28 cellular contexts compared by ENCODE assay signal in the genomic region with DNA sequence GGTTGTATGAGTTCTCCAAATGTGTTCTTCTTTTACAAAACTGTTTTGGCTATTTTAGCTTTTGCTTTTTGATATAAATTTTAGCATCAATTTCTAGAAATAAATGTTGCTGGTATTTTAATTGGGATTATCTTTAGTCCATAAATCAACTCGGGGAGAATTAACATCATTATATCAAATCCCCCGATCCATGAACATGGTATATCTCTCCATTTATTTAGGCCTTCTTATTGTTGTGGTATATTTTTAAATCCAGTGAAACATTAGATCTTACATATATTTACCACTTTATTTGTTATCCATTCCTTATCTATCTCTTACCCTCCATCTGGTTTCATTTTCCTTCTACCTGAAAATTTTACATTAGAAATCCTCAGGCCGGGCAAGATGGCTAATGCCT. TPM values are rescaled to one million over a fixed set of nuclear protein-coding genes. Genes with fewer than 3 reads are reported as not detected.
DNase-seq lines count a peak whose midpoint lies in the region; ATAC-seq and TF ChIP-seq lines count a peak whose summit lies in the region.
"Had no signal": no experiment of that assay in that cellular context is flagged by ENCODE, and none has a peak within 500 bp of the region (broad histone marks: within the 10 kb centered on the region; RNA-seq: fewer than 3 reads in every experiment).

No MANE protein-coding gene starts in this region.

- POLR2A ChIA-PET in HEK293 (lab: Yijun Ruan, JAX) = interaction anchor here (0.6 kb wide), 1 partner anchor 64 kb away, joined by 4 read pairs; no protein-coding TSS in a partner anchor

- H2AFZ ChIP-seq in hepatocyte = no peak overlapping the region

- no peak for ATAC-seq in HG02840 (IDR thresholded peaks at IDR 0.05; ENCODE audit: low FRiP score, unreplicated experiment)
- ATAC-seq: A549; CD8-positive, alpha-beta T cell had no signal

- TF ChIP-seq CTCF in HEK293 (tag by site-specific recombination; IDR thresholded peaks at IDR 0.05) (no peak), hepatocyte (IDR thresholded peaks at IDR 0.05; ENCODE audit: poor library complexity) (no peak)

- H3K4me3 ChIP-seq in HEK293 (ENCODE audit: low read depth, low read length) (no peak overlapping the region), hepatocyte (no peak overlapping the region)
- H3K4me3 ChIP-seq: A549; BLaER1; BLaER1 treated with 17β-estradiol and CSF1 and Interleukin-3, amounts not matched to agents 10 nM and 100 nM had no signal

- H3K4me2 ChIP-seq in hepatocyte = no peak overlapping the region
- H3K4me2 ChIP-seq: A549; BLaER1; BLaER1 treated with 17β-estradiol and CSF1 and Interleukin-3, amounts not matched to agents 10 nM and 100 nM had no signal

- H3K9me2 ChIP-seq in hepatocyte (replicated peaks; ENCODE audit: insufficient read depth) = no peaks in the 10 kb centered on the region

- H3K27me3 ChIP-seq in hepatocyte = no peaks in the 10 kb centered on the region
- H3K27me3 ChIP-seq: BE2C; BLaER1; BLaER1 treated with 17β-estradiol and CSF1 and Interleukin-3, amounts not matched to agents 10 nM and 100 nM had no signal

- no peaks in the 10 kb centered on the region for H3K4me1 ChIP-seq in HEK293 (ENCODE audit: control insufficient read depth, insufficient read depth, low read length)
- peaks cover 29% of the 10 kb centered on the region for H3K4me1 ChIP-seq in hepatocyte (ENCODE audit: insufficient read depth)
- H3K4me1 ChIP-seq: BE2C; BLaER1; BLaER1 treated with 17β-estradiol and CSF1 and Interleukin-3, amounts not matched to agents 10 nM and 100 nM had no signal

- 84% methylated on average over 3 of the region's 3 CpGs for WGBS in hepatocyte (ENCODE audit: low lambda C conversion rate, missing lambda C conversion rate)

- no peaks in the 10 kb centered on the region for H3K36me3 ChIP-seq in HEK293 (ENCODE audit: control insufficient read depth in 2 of 2, insufficient read depth in 1 of 2, low read length in 2 of 2)
- H3K36me3 ChIP-seq in hepatocyte (replicated peaks; ENCODE audit: insufficient read depth, low read depth) = no peaks in the 10 kb centered on the region
- H3K36me3 ChIP-seq: BE2C; BLaER1; BLaER1 treated with 17β-estradiol and CSF1 and Interleukin-3, amounts not matched to agents 10 nM and 100 nM had no signal

- H3K9me3 ChIP-seq in HEK293 (ENCODE audit: control insufficient read depth, insufficient read depth, low read depth, low read length) (no peaks in the 10 kb centered on the region), hepatocyte (ENCODE audit: low read depth) (no peaks in the 10 kb centered on the region)
- H3K9me3 ChIP-seq: BE2C had no signal

- DNase-seq in hepatocyte (ENCODE audit: low spot score) (no peak), DMS79 treated with DMSO at 0.1 percent for 48 hours (lab: John Stamatoyannopoulos, UW) (no peak)
- DNase-seq: 8988T; ACHN; AML-193; BE2C; C1 segment of cervical spinal cord; Caco-2; Calu3; CD4-positive, alpha-beta memory T cell; CD4-positive, alpha-beta T cell; CD4-positive, CD25-positive, alpha-beta regulatory T cell; CD8-positive, alpha-beta memory T cell; CD8-positive, alpha-beta T cell; COR-L47; DMS 273 treated with DMSO at 0.1 percent for 48 hours; DMS153; DMS53; DMS79; DND-41; EL had no signal

- H3K79me2 ChIP-seq in hepatocyte = no peaks in the 10 kb centered on the region

- CTCF ChIA-PET in HEK293 (lab: Yijun Ruan, JAX) = no interaction called here

- no peaks in the 10 kb centered on the region for H4K20me1 ChIP-seq in hepatocyte (ENCODE audit: insufficient read depth, poor library complexity, severe bottlenecking)
- H4K20me1 ChIP-seq: BLaER1; BLaER1 treated with 17β-estradiol and CSF1 and Interleukin-3, amounts not matched to agents 10 nM and 100 nM had no signal

- H3K27ac ChIP-seq in HEK293 (ENCODE audit: extremely low read depth, low read depth, low read length) (no peak overlapping the region), hepatocyte (peak overlapping the region; percentile 89)
- H3K27ac ChIP-seq: 22Rv1; A549; BLaER1; BLaER1 treated with 17β-estradiol and CSF1 and Interleukin-3, amounts not matched to agents 10 nM and 100 nM; C4-2B had no signal

TF ChIP-seq in HEK293, 187 proteins besides CTCF, POLR2A, EP300 and RAD21:
- TF ChIP-seq, protein P1, sequence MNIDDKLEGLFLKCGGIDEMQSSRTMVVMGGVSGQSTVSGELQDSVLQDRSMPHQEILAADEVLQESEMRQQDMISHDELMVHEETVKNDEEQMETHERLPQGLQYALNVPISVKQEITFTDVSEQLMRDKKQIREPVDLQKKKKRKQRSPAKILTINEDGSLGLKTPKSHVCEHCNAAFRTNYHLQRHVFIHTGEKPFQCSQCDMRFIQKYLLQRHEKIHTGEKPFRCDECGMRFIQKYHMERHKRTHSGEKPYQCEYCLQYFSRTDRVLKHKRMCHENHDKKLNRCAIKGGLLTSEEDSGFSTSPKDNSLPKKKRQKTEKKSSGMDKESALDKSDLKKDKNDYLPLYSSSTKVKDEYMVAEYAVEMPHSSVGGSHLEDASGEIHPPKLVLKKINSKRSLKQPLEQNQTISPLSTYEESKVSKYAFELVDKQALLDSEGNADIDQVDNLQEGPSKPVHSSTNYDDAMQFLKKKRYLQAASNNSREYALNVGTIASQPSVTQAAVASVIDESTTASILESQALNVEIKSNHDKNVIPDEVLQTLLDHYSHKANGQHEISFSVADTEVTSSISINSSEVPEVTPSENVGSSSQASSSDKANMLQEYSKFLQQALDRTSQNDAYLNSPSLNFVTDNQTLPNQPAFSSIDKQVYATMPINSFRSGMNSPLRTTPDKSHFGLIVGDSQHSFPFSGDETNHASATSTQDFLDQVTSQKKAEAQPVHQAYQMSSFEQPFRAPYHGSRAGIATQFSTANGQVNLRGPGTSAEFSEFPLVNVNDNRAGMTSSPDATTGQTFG (tag by site-specific recombination; IDR thresholded peaks at IDR 0.05; ENCODE audit: borderline replicate concordance) = no peak
- TF ChIP-seq ZNF501 (tag by site-specific recombination; IDR thresholded peaks at IDR 0.05) = no peak
- peak; percentile 97 for TF ChIP-seq ZNF248 (tag by site-specific recombination; IDR thresholded peaks at IDR 0.05)
- peak; percentile 31 for TF ChIP-seq SETDB1 (IDR thresholded peaks at IDR 0.05; ENCODE audit: insufficient read length, low read length)

RNA-seq across cellular contexts. Expression of a gene that starts 7.3 kb away (rescaled TPM):
- total RNA-seq in hepatocyte = 24.1 and 34.4 TPM in 2 replicates
- polyA plus RNA-seq in hepatocyte = 29.9 and 30.0 TPM in 2 replicates

RNA-seq across cellular contexts. Expression of a gene that starts 47.6 kb away (rescaled TPM):
- total RNA-seq in hepatocyte = 78.9 and 82.0 TPM in 2 replicates
- polyA plus RNA-seq in hepatocyte = 117 and 128 TPM in 2 replicates

RNA-seq across cellular contexts. Expression of a gene that starts 52.0 kb away (rescaled TPM):
- total RNA-seq in hepatocyte = 1.4 and 3.4 TPM in 2 replicates
- 1.1 and 1.4 TPM in 2 replicates for polyA plus RNA-seq in hepatocyte
- total RNA-seq: CD4-positive, CD25-positive, alpha-beta regulatory T cell had no signal
